ENCODE assay signal across 1 cellular context in the genomic region with DNA sequence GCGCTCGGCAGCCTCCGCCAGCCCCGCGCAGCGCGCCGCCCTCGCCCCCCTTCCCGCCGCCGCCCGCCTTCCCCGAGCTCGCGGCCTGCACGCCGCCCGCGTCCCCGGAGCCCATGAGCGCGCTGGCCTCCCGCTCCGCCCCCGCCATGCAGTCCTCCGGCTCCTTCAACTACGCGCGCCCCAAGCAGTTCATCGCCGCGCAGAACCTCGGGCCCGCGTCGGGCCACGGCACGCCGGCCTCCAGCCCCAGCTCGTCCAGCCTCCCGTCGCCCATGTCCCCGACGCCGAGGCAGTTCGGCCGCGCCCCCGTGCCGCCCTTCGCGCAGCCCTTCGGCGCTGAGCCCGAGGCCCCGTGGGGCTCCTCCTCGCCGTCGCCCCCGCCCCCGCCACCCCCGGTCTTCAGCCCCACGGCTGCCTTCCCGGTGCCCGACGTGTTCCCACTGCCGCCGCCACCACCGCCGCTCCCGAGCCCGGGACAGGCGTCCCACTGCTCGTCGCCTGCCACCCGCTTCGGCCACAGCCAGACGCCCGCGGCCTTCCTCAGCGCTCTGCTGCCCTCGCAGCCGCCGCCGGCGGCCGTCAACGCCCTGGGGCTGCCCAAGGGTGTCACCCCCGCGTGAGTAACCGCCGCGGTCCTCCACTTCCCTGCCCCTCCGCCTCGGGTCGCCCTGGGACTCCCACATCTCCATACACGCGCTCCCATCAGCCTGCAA.
TF ChIP-seq lines count a peak whose summit lies in the region.

No MANE protein-coding gene starts in this region.

TF ChIP-seq in H1, 55 proteins besides CTCF, POLR2A, EP300 and RAD21 (continued from another document):
- TF ChIP-seq EGR1 (IDR thresholded peaks at IDR 0.05; ENCODE audit: borderline replicate concordance, low read depth, low read length), result peak; percentile 60; the same call in 1 of the 2 replicates
- TF ChIP-seq GTF2F1 (IDR thresholded peaks at IDR 0.05; ENCODE audit: borderline replicate concordance, low read depth, low read length), result no peak
- TF ChIP-seq, protein P1, sequence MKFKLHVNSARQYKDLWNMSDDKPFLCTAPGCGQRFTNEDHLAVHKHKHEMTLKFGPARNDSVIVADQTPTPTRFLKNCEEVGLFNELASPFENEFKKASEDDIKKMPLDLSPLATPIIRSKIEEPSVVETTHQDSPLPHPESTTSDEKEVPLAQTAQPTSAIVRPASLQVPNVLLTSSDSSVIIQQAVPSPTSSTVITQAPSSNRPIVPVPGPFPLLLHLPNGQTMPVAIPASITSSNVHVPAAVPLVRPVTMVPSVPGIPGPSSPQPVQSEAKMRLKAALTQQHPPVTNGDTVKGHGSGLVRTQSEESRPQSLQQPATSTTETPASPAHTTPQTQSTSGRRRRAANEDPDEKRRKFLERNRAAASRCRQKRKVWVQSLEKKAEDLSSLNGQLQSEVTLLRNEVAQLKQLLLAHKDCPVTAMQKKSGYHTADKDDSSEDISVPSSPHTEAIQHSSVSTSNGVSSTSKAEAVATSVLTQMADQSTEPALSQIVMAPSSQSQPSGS (IDR thresholded peaks at IDR 0.05; ENCODE audit: low read length), result no peak
- TF ChIP-seq, protein P2, sequence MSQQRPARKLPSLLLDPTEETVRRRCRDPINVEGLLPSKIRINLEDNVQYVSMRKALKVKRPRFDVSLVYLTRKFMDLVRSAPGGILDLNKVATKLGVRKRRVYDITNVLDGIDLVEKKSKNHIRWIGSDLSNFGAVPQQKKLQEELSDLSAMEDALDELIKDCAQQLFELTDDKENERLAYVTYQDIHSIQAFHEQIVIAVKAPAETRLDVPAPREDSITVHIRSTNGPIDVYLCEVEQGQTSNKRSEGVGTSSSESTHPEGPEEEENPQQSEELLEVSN (IDR thresholded peaks at IDR 0.05), result peak; percentile 28; the same call in 1 of the 2 replicates
- TF ChIP-seq SUZ12 (IDR thresholded peaks at IDR 0.05; ENCODE audit: low read length), result no peak; the same call in 1 of the 2 replicates
